ENCODE assay signal across 9 cellular contexts in genomic region chr10:74079028-74079913, GRCh38.
DNase-seq lines count a peak whose midpoint lies in the region; ATAC-seq and TF ChIP-seq lines count a peak whose summit lies in the region.
"Had no signal": no experiment of that assay in that cellular context is flagged by ENCODE, and none has a peak within 500 bp of the region (broad histone marks: within the 10 kb centered on the region; RNA-seq: fewer than 3 reads in every experiment).

No MANE protein-coding gene starts in this region.

- no peak overlapping the region for H3T11ph ChIP-seq in H9 (ENCODE audit: low read length)

- peak overlapping the region; percentile 74 to 90 (median 88); a peak in 6 of 7 replicates for H3K27ac Mint-ChIP-seq in H9
- peak overlapping the region; percentile 74 for H3K27ac Mint-ChIP-seq in stimulated activated memory B cell treated with anti-CD40 and anti-IgM and Interleukin-4, amounts not matched to agents 10 μg/mL and 1 μg/mL and 100 μg/mL, for 72 hours
- H3K27ac Mint-ChIP-seq: T-helper 1 cell treated with Interleukin-12 subunit alpha and Interleukin-12 subunit beta and Interleukin-4 antibody, amounts not matched to agents 30 μg/mL and 1 μg/mL, for 36 hours had no signal

- H4K8ac ChIP-seq in H9 (replicated peaks; ENCODE audit: insufficient read length, low read depth, low read length) = no peak overlapping the region

- no peak overlapping the region for H3K18ac ChIP-seq in H9 (ENCODE audit: insufficient read length, low read depth, low read length)

- CTCF ChIA-PET in SK-N-SH (lab: Yijun Ruan, JAX) = interaction anchor here (0.7 to 6.2 kb wide), 8 partner anchors 12 to 200 kb away, joined by 3 to 102 read pairs (median 10); no protein-coding TSS in a partner anchor

- H3F3A ChIP-seq in SK-N-SH (replicated peaks; ENCODE audit: insufficient read depth) = peaks cover 64% of the 10 kb centered on the region

- no peaks in the 10 kb centered on the region for H3K27me3 Mint-ChIP-seq in H9 (ENCODE audit: low read depth)
- H3K27me3 Mint-ChIP-seq in stimulated activated memory B cell treated with anti-CD40 and anti-IgM and Interleukin-4, amounts not matched to agents 10 μg/mL and 1 μg/mL and 100 μg/mL, for 72 hours = no peaks in the 10 kb centered on the region

- no peak overlapping the region for H3K14ac ChIP-seq in H9 (ENCODE audit: insufficient read depth, low read length)

- POLR2A ChIA-PET in SK-N-SH (lab: Yijun Ruan, JAX) = no interaction called here

- no peak overlapping the region for H4K91ac ChIP-seq in H9 (ENCODE audit: insufficient read length, low read depth, low read length)

- no peak overlapping the region for H3K4ac ChIP-seq in H9 (ENCODE audit: low read depth, low read length)

- H3K79me1 ChIP-seq in H9 (ENCODE audit: insufficient read depth, low read depth, low read length, poor library complexity, severe bottlenecking) = no peaks in the 10 kb centered on the region

- H3K4me1 ChIP-seq in H9 (ENCODE audit: insufficient read depth, low read length) = peaks cover 9% of the 10 kb centered on the region
- peaks cover 2 to 62% of the 10 kb centered on the region in 2 experiments; a peak in 3 of 4 replicates for H3K4me1 ChIP-seq in SK-N-SH (ENCODE audit: control insufficient read depth in 1 of 2, insufficient read depth in 2 of 2, low read depth in 1 of 2, low read length in 1 of 2)
- H3K4me1 ChIP-seq in fibroblast of lung (ENCODE audit: control insufficient read depth, extremely low read depth, insufficient read depth, low read length) = peaks cover 14% of the 10 kb centered on the region
- H3K4me1 ChIP-seq: parathyroid adenoma had no signal

- H3K27ac ChIP-seq in H9 (ENCODE audit: insufficient read length, low read depth, low read length) (peak overlapping the region; percentile 17), SK-N-SH (ENCODE audit: low read depth in 2 of 2, low read length in 1 of 2) (peak overlapping the region; percentile 75 to 82; a peak in 3 of 4 replicates), fibroblast of lung (ENCODE audit: insufficient read depth, low read length) (peak overlapping the region; percentile 6)
- H3K27ac ChIP-seq: parathyroid adenoma had no signal

- no peaks in the 10 kb centered on the region for H3K27me3 ChIP-seq in H9 (ENCODE audit: insufficient read depth, low read length)
- H3K27me3 ChIP-seq in SK-N-SH (ENCODE audit: insufficient read depth) = no peaks in the 10 kb centered on the region
- no peaks in the 10 kb centered on the region for H3K27me3 ChIP-seq in fibroblast of lung (ENCODE audit: control insufficient read depth, insufficient read depth, low read length)

- no peak for DNase-seq in H9
- DNase-seq in SK-N-SH = no peak
- peak; percentile 32 to 40 for DNase-seq in fibroblast of lung (ENCODE audit: low read depth in 2 of 2)
- no peak for DNase-seq in activated naive CD4-positive, alpha-beta T cell treated with anti-CD3 and anti-CD28 coated beads, Interleukin-2, amount 50 U/mL, for 16 hours
- DNase-seq in NCI-H2171 (lab: John Stamatoyannopoulos, UW) = no peak
- DNase-seq in activated CD4-positive, alpha-beta T cell treated with anti-CD3 and anti-CD28 coated beads, Interleukin-2, amount 50 U/mL, for 4 hours = no peak

- no peak overlapping the region for H2BK15ac ChIP-seq in H9 (ENCODE audit: low read depth, low read length)

- TF ChIP-seq CTCF in H9 (conservative IDR thresholded peaks at IDR 0.05) (no peak), SK-N-SH (IDR thresholded peaks at IDR 0.05) (no peak), fibroblast of lung (conservative IDR thresholded peaks at IDR 0.05 in 1 of 2, IDR thresholded peaks at IDR 0.05 in 1 of 2; ENCODE audit: low read depth in 1 of 2, low read length in 2 of 2) (no peak)

- H4K20me1 ChIP-seq in H9 (ENCODE audit: control insufficient read depth, insufficient read depth, insufficient read length) = no peaks in the 10 kb centered on the region
- H4K20me1 ChIP-seq in SK-N-SH (ENCODE audit: insufficient read depth) = peaks cover 9% of the 10 kb centered on the region
- no peaks in the 10 kb centered on the region for H4K20me1 ChIP-seq in fibroblast of lung (ENCODE audit: control insufficient read depth, extremely low read depth, insufficient read depth, low read length)

- H3K36me3 ChIP-seq in SK-N-SH (replicated peaks in 1 of 2; ENCODE audit: control insufficient read depth in 1 of 2, insufficient read depth in 2 of 2, low read length in 1 of 2) (peaks cover 43 to 58% of the 10 kb centered on the region in 2 experiments), fibroblast of lung (ENCODE audit: control insufficient read depth, insufficient read depth, low read length) (peaks cover 10% of the 10 kb centered on the region)

- H3K79me2 ChIP-seq in H9 (ENCODE audit: insufficient read depth, low read length) (no peaks in the 10 kb centered on the region; the same call in 1 of the 2 replicates), SK-N-SH (ENCODE audit: insufficient read depth) (peaks cover 94% of the 10 kb centered on the region), fibroblast of lung (ENCODE audit: control insufficient read depth, insufficient read depth, low read length) (peaks cover 42% of the 10 kb centered on the region)
- H3K79me2 ChIP-seq: parathyroid adenoma had no signal

- no peak overlapping the region for H2BK20ac ChIP-seq in H9 (ENCODE audit: low read depth, low read length, poor library complexity, severe bottlenecking)

- no peak overlapping the region for H2BK12ac ChIP-seq in H9 (ENCODE audit: insufficient read length, low read depth, low read length)

- H3K4me3 Mint-ChIP-seq in H9 = peak overlapping the region in 1 of 2 experiments; percentile 53; a peak in 3 of 5 replicates
- H3K4me3 Mint-ChIP-seq in stimulated activated memory B cell treated with anti-CD40 and anti-IgM and Interleukin-4, amounts not matched to agents 10 μg/mL and 1 μg/mL and 100 μg/mL, for 72 hours = no peak overlapping the region
- H3K4me3 Mint-ChIP-seq: T-helper 1 cell treated with Interleukin-12 subunit alpha and Interleukin-12 subunit beta and Interleukin-4 antibody, amounts not matched to agents 30 μg/mL and 1 μg/mL, for 36 hours had no signal

- H3K4me2 ChIP-seq in H9 (ENCODE audit: insufficient read depth, insufficient read length, low read length) (peak overlapping the region; percentile 12), SK-N-SH (peak overlapping the region; percentile 48), fibroblast of lung (ENCODE audit: extremely low read depth, insufficient read depth, low read length) (peak overlapping the region; percentile 37)

- H3K36me3 Mint-ChIP-seq in H9 (ENCODE audit: insufficient read depth in 1 of 3, low read depth in 3 of 3) = peaks cover 24 to 60% (median 38%) of the 10 kb centered on the region in 3 experiments; a peak in 6 of 7 replicates
- H3K36me3 Mint-ChIP-seq in stimulated activated memory B cell treated with anti-CD40 and anti-IgM and Interleukin-4, amounts not matched to agents 10 μg/mL and 1 μg/mL and 100 μg/mL, for 72 hours = peaks cover 41% of the 10 kb centered on the region

- no peak overlapping the region for H3K56ac ChIP-seq in H9 (ENCODE audit: insufficient read length, low read depth, low read length)

- no peak overlapping the region for H3K23ac ChIP-seq in H9 (ENCODE audit: insufficient read length, low read depth, low read length)

- ATAC-seq in stimulated activated memory B cell treated with anti-CD40 and anti-IgM and Interleukin-4, amounts not matched to agents 10 μg/mL and 1 μg/mL and 100 μg/mL, for 72 hours = no peak

- no peak overlapping the region for H3K4me3 ChIP-seq in SK-N-SH (ENCODE audit: low read depth in 2 of 2, low read length in 1 of 2)
- H3K4me3 ChIP-seq in fibroblast of lung (replicated peaks in 1 of 4; ENCODE audit: control extremely low read depth in 1 of 4, insufficient read depth in 1 of 4, low read depth in 3 of 4, low read length in 4 of 4) = no peak overlapping the region

- WGBS in H9 (ENCODE audit: extremely low coverage, insufficient read length, low lambda C conversion rate) = no CpG with 5 or more reads among the region's 4 CpGs
- 41% methylated on average over 4 of the region's 4 CpGs for WGBS in SK-N-SH (ENCODE audit: low lambda C conversion rate)

- no peaks in the 10 kb centered on the region for H3K9me3 Mint-ChIP-seq in H9
- H3K9me3 Mint-ChIP-seq in stimulated activated memory B cell treated with anti-CD40 and anti-IgM and Interleukin-4, amounts not matched to agents 10 μg/mL and 1 μg/mL and 100 μg/mL, for 72 hours = no peaks in the 10 kb centered on the region
- H3K9me3 Mint-ChIP-seq: T-helper 1 cell treated with Interleukin-12 subunit alpha and Interleukin-12 subunit beta and Interleukin-4 antibody, amounts not matched to agents 30 μg/mL and 1 μg/mL, for 36 hours had no signal

- TF ChIP-seq RAD21 in SK-N-SH (IDR thresholded peaks at IDR 0.05; ENCODE audit: low read length) = no peak

- H3K9ac ChIP-seq in H9 (ENCODE audit: extremely low read depth, insufficient read length, low read length) (no peak overlapping the region), SK-N-SH (peak overlapping the region; percentile 39; the same call in 1 of the 2 replicates), fibroblast of lung (ENCODE audit: insufficient read depth, low read length) (no peak overlapping the region)
- H3K9ac ChIP-seq: parathyroid adenoma had no signal

- TF ChIP-seq EP300 in SK-N-SH (IDR thresholded peaks at IDR 0.05; ENCODE audit: borderline replicate concordance in 1 of 2, low read depth in 1 of 2, low read length in 1 of 2) = no peak

- H3K23me2 ChIP-seq in H9 (ENCODE audit: insufficient read length, low read depth, low read length, poor library complexity, severe bottlenecking) = no peaks in the 10 kb centered on the region

- H2BK120ac ChIP-seq in H9 (ENCODE audit: low read depth, low read length, poor library complexity, severe bottlenecking) = no peak overlapping the region

- no peaks in the 10 kb centered on the region for H3K9me2 ChIP-seq in SK-N-SH

- H3K4me1 Mint-ChIP-seq in H9 = peaks cover 49 to 51% of the 10 kb centered on the region in 2 experiments
- H3K4me1 Mint-ChIP-seq in stimulated activated memory B cell treated with anti-CD40 and anti-IgM and Interleukin-4, amounts not matched to agents 10 μg/mL and 1 μg/mL and 100 μg/mL, for 72 hours = peaks cover 47% of the 10 kb centered on the region

- H2AFZ ChIP-seq in H9 (ENCODE audit: low read length) (no peak overlapping the region), SK-N-SH (ENCODE audit: low read depth) (no peak overlapping the region), fibroblast of lung (ENCODE audit: low read length) (no peak overlapping the region)
- H2AFZ ChIP-seq: parathyroid adenoma had no signal

- H3K9me3 ChIP-seq in H9 (ENCODE audit: control insufficient read depth, low read depth, low read length) (no peaks in the 10 kb centered on the region), SK-N-SH (no peaks in the 10 kb centered on the region), fibroblast of lung (ENCODE audit: control insufficient read depth, insufficient read depth, low read depth, low read length) (no peaks in the 10 kb centered on the region)

- H4K5ac ChIP-seq in H9 (ENCODE audit: insufficient read length, low read depth, low read length) = no peak overlapping the region

- H2BK5ac ChIP-seq in H9 (ENCODE audit: insufficient read length, low read length) = no peak overlapping the region

- no peak overlapping the region for H2AK5ac ChIP-seq in H9 (ENCODE audit: insufficient read length, low read length)

TF ChIP-seq in SK-N-SH, 30 proteins besides CTCF, POLR2A, EP300 and RAD21 (continues in another document):
- TF ChIP-seq JUND (IDR thresholded peaks at IDR 0.05) = no peak; the same call in 1 of the 2 replicates
- TF ChIP-seq SMC3 (IDR thresholded peaks at IDR 0.05; ENCODE audit: low read depth, low read length) = no peak

Comparison
In these comparisons a context has a peak if more than half of its experiments do, and no peak if none do; other contexts are left out.
1. DNase-seq: peak in fibroblast of lung (2 of 2); none in H9 (single experiment), SK-N-SH (single experiment), activated naive CD4-positive, alpha-beta T cell treated with anti-CD3 and anti-CD28 coated beads, Interleukin-2, amount 50 U/mL, for 16 hours (single experiment), NCI-H2171 (single experiment) and activated CD4-positive, alpha-beta T cell treated with anti-CD3 and anti-CD28 coated beads, Interleukin-2, amount 50 U/mL, for 4 hours (0 of 2).
2. H3K27ac ChIP-seq: peak in every context shown above with its lines; median percentile 78 in SK-N-SH; 17 in H9; 6 in fibroblast of lung.
3. Peak in every context shown above with its lines, with median percentiles within 50 percentile points of each other: H3K4me2 ChIP-seq.